In genomic region chr18:54294274-54294673, GRCh38 we compare ENCODE assay signal across 3 cellular contexts.
TF ChIP-seq lines count a peak whose summit lies in the region.

No MANE protein-coding gene starts in this region.

TF ChIP-seq in HepG2, 621 proteins besides CTCF, POLR2A, EP300 and RAD21:
- TF ChIP-seq MAFK (conservative IDR thresholded peaks at IDR 0.05 in 1 of 2, IDR thresholded peaks at IDR 0.05 in 1 of 2; ENCODE audit: low read length in 2 of 2) (peak; percentile 5 to 76; a peak in 2 of 4 replicates), TBP (CRISPR knock-in tag; IDR thresholded peaks at IDR 0.05) (no peak), RCOR2 (CRISPR knock-in tag; IDR thresholded peaks at IDR 0.05) (no peak), MAFF (IDR thresholded peaks at IDR 0.05; ENCODE audit: low read depth, low read length) (peak; percentile 64; the same call in 1 of the 2 replicates)

TF ChIP-seq in IMR-90, 13 proteins besides CTCF, POLR2A, EP300 and RAD21:
- peak; percentile 43 for TF ChIP-seq MAFK (IDR thresholded peaks at IDR 0.05; ENCODE audit: low read depth, low read length)
- TF ChIP-seq, protein P1, sequence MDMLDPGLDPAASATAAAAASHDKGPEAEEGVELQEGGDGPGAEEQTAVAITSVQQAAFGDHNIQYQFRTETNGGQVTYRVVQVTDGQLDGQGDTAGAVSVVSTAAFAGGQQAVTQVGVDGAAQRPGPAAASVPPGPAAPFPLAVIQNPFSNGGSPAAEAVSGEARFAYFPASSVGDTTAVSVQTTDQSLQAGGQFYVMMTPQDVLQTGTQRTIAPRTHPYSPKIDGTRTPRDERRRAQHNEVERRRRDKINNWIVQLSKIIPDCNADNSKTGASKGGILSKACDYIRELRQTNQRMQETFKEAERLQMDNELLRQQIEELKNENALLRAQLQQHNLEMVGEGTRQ (IDR thresholded peaks at IDR 0.05; ENCODE audit: low read depth, low read length) = no peak
TF ChIP-seq in IMR-90: peak in this region for 1.

TF ChIP-seq in K562, 482 proteins besides CTCF, POLR2A, EP300 and RAD21:
- no peak for TF ChIP-seq BRF1 (IDR thresholded peaks at IDR 0.05; ENCODE audit: borderline replicate concordance, extremely low read depth, insufficient read length)
- TF ChIP-seq SRSF3 (IDR thresholded peaks at IDR 0.05; ENCODE audit: insufficient read depth, low read length) = no peak
- TF ChIP-seq ZBTB8A (IDR thresholded peaks at IDR 0.05; ENCODE audit: partially characterized antibody) = no peak
- no peak for TF ChIP-seq ILK (tag; IDR thresholded peaks at IDR 0.05; ENCODE audit: borderline replicate concordance, low read depth)
- TF ChIP-seq, protein P2, sequence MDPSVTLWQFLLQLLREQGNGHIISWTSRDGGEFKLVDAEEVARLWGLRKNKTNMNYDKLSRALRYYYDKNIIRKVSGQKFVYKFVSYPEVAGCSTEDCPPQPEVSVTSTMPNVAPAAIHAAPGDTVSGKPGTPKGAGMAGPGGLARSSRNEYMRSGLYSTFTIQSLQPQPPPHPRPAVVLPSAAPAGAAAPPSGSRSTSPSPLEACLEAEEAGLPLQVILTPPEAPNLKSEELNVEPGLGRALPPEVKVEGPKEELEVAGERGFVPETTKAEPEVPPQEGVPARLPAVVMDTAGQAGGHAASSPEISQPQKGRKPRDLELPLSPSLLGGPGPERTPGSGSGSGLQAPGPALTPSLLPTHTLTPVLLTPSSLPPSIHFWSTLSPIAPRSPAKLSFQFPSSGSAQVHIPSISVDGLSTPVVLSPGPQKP (CRISPR knock-in tag; IDR thresholded peaks at IDR 0.05) = no peak
- TF ChIP-seq, protein P3, sequence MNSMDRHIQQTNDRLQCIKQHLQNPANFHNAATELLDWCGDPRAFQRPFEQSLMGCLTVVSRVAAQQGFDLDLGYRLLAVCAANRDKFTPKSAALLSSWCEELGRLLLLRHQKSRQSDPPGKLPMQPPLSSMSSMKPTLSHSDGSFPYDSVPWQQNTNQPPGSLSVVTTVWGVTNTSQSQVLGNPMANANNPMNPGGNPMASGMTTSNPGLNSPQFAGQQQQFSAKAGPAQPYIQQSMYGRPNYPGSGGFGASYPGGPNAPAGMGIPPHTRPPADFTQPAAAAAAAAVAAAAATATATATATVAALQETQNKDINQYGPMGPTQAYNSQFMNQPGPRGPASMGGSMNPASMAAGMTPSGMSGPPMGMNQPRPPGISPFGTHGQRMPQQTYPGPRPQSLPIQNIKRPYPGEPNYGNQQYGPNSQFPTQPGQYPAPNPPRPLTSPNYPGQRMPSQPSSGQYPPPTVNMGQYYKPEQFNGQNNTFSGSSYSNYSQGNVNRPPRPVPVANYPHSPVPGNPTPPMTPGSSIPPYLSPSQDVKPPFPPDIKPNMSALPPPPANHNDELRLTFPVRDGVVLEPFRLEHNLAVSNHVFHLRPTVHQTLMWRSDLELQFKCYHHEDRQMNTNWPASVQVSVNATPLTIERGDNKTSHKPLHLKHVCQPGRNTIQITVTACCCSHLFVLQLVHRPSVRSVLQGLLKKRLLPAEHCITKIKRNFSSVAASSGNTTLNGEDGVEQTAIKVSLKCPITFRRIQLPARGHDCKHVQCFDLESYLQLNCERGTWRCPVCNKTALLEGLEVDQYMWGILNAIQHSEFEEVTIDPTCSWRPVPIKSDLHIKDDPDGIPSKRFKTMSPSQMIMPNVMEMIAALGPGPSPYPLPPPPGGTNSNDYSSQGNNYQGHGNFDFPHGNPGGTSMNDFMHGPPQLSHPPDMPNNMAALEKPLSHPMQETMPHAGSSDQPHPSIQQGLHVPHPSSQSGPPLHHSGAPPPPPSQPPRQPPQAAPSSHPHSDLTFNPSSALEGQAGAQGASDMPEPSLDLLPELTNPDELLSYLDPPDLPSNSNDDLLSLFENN (IDR thresholded peaks at IDR 0.05; ENCODE audit: low read depth in 2 of 2, low read length in 2 of 2) = no peak
- TF ChIP-seq, protein P4, sequence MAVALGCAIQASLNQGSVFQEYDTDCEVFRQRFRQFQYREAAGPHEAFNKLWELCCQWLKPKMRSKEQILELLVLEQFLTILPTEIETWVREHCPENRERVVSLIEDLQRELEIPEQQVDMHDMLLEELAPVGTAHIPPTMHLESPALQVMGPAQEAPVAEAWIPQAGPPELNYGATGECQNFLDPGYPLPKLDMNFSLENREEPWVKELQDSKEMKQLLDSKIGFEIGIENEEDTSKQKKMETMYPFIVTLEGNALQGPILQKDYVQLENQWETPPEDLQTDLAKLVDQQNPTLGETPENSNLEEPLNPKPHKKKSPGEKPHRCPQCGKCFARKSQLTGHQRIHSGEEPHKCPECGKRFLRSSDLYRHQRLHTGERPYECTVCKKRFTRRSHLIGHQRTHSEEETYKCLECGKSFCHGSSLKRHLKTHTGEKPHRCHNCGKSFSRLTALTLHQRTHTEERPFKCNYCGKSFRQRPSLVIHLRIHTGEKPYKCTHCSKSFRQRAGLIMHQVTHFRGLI (CRISPR knock-in tag; IDR thresholded peaks at IDR 0.05) = no peak
- TF ChIP-seq TSHZ1 (CRISPR knock-in tag; IDR thresholded peaks at IDR 0.05) = no peak
- no peak for TF ChIP-seq SAFB (IDR thresholded peaks at IDR 0.05; ENCODE audit: borderline replicate concordance, low read depth, low read length)
- TF ChIP-seq PTRF (tag; IDR thresholded peaks at IDR 0.05) = no peak
- 0 out of 2 replicates have a peak, but pooled peaks have one; percentile 17 for TF ChIP-seq MAFF (IDR thresholded peaks at IDR 0.05; ENCODE audit: low read length)
- TF ChIP-seq FOXJ2 (tag; IDR thresholded peaks at IDR 0.05) = no peak
- TF ChIP-seq NCOA6 (IDR thresholded peaks at IDR 0.05) = no peak
- TF ChIP-seq ZNF316 (IDR thresholded peaks at IDR 0.05) = peak; percentile 41; the same call in 1 of the 2 replicates
